1 cellular context compared by ENCODE assay signal in the genomic region with DNA sequence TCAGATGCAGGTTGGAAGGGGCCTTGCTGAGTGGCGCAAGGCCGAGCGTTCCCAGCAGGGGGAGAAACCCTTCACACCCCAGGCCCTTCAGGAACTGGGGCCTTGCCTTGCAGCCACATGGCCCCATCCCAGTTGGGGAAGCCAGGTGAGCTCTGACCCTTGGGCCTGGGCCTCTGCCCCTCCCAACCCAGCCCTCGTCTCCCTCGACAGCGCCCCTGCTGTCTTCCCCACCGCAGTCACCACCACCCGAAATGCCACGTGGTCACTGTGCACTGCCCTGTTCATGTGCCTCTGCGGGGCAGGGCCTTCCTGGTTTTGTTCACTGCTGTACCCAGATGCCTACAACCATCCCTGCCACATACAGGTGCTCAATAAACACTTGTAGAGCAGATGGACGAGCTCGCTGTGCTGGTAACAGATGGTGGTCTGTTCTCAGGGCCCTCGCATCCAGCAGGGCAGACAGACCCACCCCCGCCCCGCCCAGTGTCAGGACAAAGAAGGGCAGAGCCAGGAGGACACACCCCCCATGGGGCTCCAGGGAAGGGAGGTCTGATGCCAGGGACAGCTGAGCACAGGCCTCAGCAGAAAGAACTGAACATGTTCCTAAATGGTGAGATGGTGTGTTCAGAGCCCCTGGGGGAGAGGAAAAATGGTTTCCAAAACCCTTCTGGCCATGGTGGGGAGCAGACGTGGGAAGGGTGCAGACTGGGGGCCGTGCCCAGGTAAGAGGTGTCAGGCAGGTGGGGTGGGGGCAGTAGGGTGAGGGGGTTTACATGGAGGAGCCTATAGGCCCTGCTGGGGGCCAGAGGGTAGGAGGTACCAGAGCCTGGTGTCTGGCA.
A peak's percentile ranks its signal among the peaks of the same experiment; 100 is the strongest.
TF ChIP-seq lines count a peak whose summit lies in the region.

No MANE protein-coding gene starts in this region.

TF ChIP-seq in K562, 482 proteins besides CTCF, POLR2A, EP300 and RAD21 (continued from another document):
- peak; percentile 39 for TF ChIP-seq CHD7 (IDR thresholded peaks at IDR 0.05; ENCODE audit: low read depth, low read length)
- TF ChIP-seq, protein P1, sequence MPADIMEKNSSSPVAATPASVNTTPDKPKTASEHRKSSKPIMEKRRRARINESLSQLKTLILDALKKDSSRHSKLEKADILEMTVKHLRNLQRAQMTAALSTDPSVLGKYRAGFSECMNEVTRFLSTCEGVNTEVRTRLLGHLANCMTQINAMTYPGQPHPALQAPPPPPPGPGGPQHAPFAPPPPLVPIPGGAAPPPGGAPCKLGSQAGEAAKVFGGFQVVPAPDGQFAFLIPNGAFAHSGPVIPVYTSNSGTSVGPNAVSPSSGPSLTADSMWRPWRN (IDR thresholded peaks at IDR 0.05; ENCODE audit: low read depth), result no peak
- TF ChIP-seq, protein P2, sequence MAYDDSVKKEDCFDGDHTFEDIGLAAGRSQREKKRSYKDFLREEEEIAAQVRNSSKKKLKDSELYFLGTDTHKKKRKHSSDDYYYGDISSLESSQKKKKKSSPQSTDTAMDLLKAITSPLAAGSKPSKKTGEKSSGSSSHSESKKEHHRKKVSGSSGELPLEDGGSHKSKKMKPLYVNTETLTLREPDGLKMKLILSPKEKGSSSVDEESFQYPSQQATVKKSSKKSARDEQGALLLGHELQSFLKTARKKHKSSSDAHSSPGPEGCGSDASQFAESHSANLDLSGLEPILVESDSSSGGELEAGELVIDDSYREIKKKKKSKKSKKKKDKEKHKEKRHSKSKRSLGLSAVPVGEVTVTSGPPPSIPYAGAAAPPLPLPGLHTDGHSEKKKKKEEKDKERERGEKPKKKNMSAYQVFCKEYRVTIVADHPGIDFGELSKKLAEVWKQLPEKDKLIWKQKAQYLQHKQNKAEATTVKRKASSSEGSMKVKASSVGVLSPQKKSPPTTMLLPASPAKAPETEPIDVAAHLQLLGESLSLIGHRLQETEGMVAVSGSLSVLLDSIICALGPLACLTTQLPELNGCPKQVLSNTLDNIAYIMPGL (CRISPR knock-in tag; IDR thresholded peaks at IDR 0.05), result no peak
- TF ChIP-seq MYC (IDR thresholded peaks at IDR 0.05; ENCODE audit: low read depth, low read length), result peak; percentile 86
- TF ChIP-seq MYC (CRISPR knock-in tag; IDR thresholded peaks at IDR 0.05; ENCODE audit: borderline replicate concordance, low read depth), result no peak
- TF ChIP-seq SIRT6 (IDR thresholded peaks at IDR 0.05; ENCODE audit: low read depth, low read length), result peak; percentile 90
- no peak for TF ChIP-seq TAL1 (IDR thresholded peaks at IDR 0.05)
- no peak for TF ChIP-seq KLF6 (CRISPR knock-in tag; IDR thresholded peaks at IDR 0.05; ENCODE audit: borderline replicate concordance)
TF ChIP-seq in K562: peak in this region for 34.
